Comparison of ENCODE assay signal across 8 cellular contexts in genomic region chrX:102599084-102599949, GRCh38. TPM values are rescaled to one million over a fixed set of nuclear protein-coding genes. Genes with fewer than 3 reads are reported as not detected.
DNase-seq lines count a peak whose midpoint lies in the region; TF ChIP-seq lines count a peak whose summit lies in the region.

TSS of gene ARMCX5 (plus strand) at chrX:102599515. CDS start at chrX:102602142, 2,627 bp downstream.

- no peak within 1 kb of the TSS for H4K91ac ChIP-seq in H9 (ENCODE audit: insufficient read length, low read depth, low read length)

- H4K8ac ChIP-seq in H9 (replicated peaks; ENCODE audit: insufficient read length, low read depth, low read length): no peak within 1 kb of the TSS

- no peak within 1 kb of the TSS for H3T11ph ChIP-seq in H9 (ENCODE audit: low read length)

- peak within 1 kb of the TSS; percentile 47 for H4K5ac ChIP-seq in H9 (ENCODE audit: insufficient read length, low read depth, low read length)

- H2BK120ac ChIP-seq in H9 (ENCODE audit: low read depth, low read length, poor library complexity, severe bottlenecking): no peak within 1 kb of the TSS

- peak within 1 kb of the TSS in 2 of 3 experiments; percentile 98 to 99; a peak in 5 of 7 replicates for H3K27ac Mint-ChIP-seq in H9
- H3K27ac Mint-ChIP-seq in activated naive CD4-positive, alpha-beta T cell treated with anti-CD3 and anti-CD28 coated beads, Interleukin-2, amount 10 ng/mL, durations not matched to agents 7 days and 5 days: peak within 1 kb of the TSS; percentile 78

- no peak for TF ChIP-seq EP300 in suprapubic skin (IDR thresholded peaks at IDR 0.05)

- TF ChIP-seq CTCF in H9 (conservative IDR thresholded peaks at IDR 0.05): no peak; the same call in 2 of the 3 replicates
- no peak for TF ChIP-seq CTCF in MM.1S (IDR thresholded peaks at IDR 0.05; ENCODE audit: low read length)
- no peak for TF ChIP-seq CTCF in suprapubic skin (IDR thresholded peaks at IDR 0.05)

- H3K9me3 ChIP-seq in ES-I3 (ENCODE audit: control insufficient read depth, insufficient read depth, low read length) (no peaks in the 10 kb centered on the region), H9 (ENCODE audit: control insufficient read depth, low read depth, low read length) (peaks cover 45% of the 10 kb centered on the region), MM.1S (replicated peaks; ENCODE audit: insufficient read depth, low read length) (no peaks in the 10 kb centered on the region), suprapubic skin (no peaks in the 10 kb centered on the region)

- H3K9ac ChIP-seq in ES-I3 (ENCODE audit: low read depth, low read length) (peak within 1 kb of the TSS; percentile 79), H9 (ENCODE audit: extremely low read depth, insufficient read length, low read length) (peak within 1 kb of the TSS; percentile 94), MM.1S (ENCODE audit: low read length) (peak within 1 kb of the TSS; percentile 21; the same call in 1 of the 2 replicates)

- peak in 1 of 2 donors; percentile 42 for TF ChIP-seq POLR2A in suprapubic skin (IDR thresholded peaks at IDR 0.05)

- H3K27me3 ChIP-seq in H9 (ENCODE audit: insufficient read depth, low read length) (no peaks in the 10 kb centered on the region), MM.1S (replicated peaks; ENCODE audit: insufficient read depth, low read length) (no peaks in the 10 kb centered on the region), suprapubic skin (no peaks in the 10 kb centered on the region)

- H3K36me3 ChIP-seq in ES-I3 (ENCODE audit: insufficient read depth, low read length): no peaks in the 10 kb centered on the region
- H3K36me3 ChIP-seq in MM.1S (replicated peaks; ENCODE audit: insufficient read depth, low read length): no peaks in the 10 kb centered on the region
- no peaks in the 10 kb centered on the region for H3K36me3 ChIP-seq in suprapubic skin

- H3K56ac ChIP-seq in H9 (ENCODE audit: insufficient read length, low read depth, low read length): no peak within 1 kb of the TSS

- H4K20me1 ChIP-seq in H9 (ENCODE audit: control insufficient read depth, insufficient read depth, insufficient read length) (no peaks in the 10 kb centered on the region), MM.1S (ENCODE audit: insufficient read depth, low read length) (no peaks in the 10 kb centered on the region)

- no peaks in the 10 kb centered on the region for H3K79me2 ChIP-seq in H9 (ENCODE audit: insufficient read depth, low read length)
- no peaks in the 10 kb centered on the region for H3K79me2 ChIP-seq in MM.1S (ENCODE audit: low read length)

- H3K4me3 Mint-ChIP-seq in H9: peak within 1 kb of the TSS; percentile 98
- peak within 1 kb of the TSS; percentile 93 for H3K4me3 Mint-ChIP-seq in activated naive CD4-positive, alpha-beta T cell treated with anti-CD3 and anti-CD28 coated beads, Interleukin-2, amount 10 ng/mL, durations not matched to agents 7 days and 5 days

- no peak within 1 kb of the TSS for H2BK5ac ChIP-seq in H9 (ENCODE audit: insufficient read length, low read length)

- no peaks in the 10 kb centered on the region for H3K79me1 ChIP-seq in H9 (ENCODE audit: insufficient read depth, low read depth, low read length, poor library complexity, severe bottlenecking)

- peaks cover 14 to 26% (median 16%) of the 10 kb centered on the region in 3 experiments for H3K36me3 Mint-ChIP-seq in H9 (ENCODE audit: insufficient read depth in 1 of 3, low read depth in 3 of 3)
- H3K36me3 Mint-ChIP-seq in activated naive CD4-positive, alpha-beta T cell treated with anti-CD3 and anti-CD28 coated beads, Interleukin-2, amount 10 ng/mL, durations not matched to agents 7 days and 5 days: peaks cover 8% of the 10 kb centered on the region

- H2AFZ ChIP-seq in H9 (ENCODE audit: low read length): no peak within 1 kb of the TSS
- H2AFZ ChIP-seq in MM.1S (ENCODE audit: low read length): peak within 1 kb of the TSS; percentile 67

- H3K23me2 ChIP-seq in H9 (ENCODE audit: insufficient read length, low read depth, low read length, poor library complexity, severe bottlenecking): no peaks in the 10 kb centered on the region

- H3K4me1 ChIP-seq in ES-I3 (ENCODE audit: insufficient read depth, low read length): no peaks in the 10 kb centered on the region
- H3K4me1 ChIP-seq in H9 (ENCODE audit: insufficient read depth, low read length): no peaks in the 10 kb centered on the region
- H3K4me1 ChIP-seq in MM.1S (ENCODE audit: low read length): no peaks in the 10 kb centered on the region
- peaks cover 6% of the 10 kb centered on the region for H3K4me1 ChIP-seq in suprapubic skin

- CTCF ChIA-PET in activated naive CD4-positive, alpha-beta T cell treated with anti-CD3 and anti-CD28 coated beads, Interleukin-2, amount 10 ng/mL, durations not matched to agents 7 days and 5 days (lab: Charles Lee): no interaction called here

- no peak within 1 kb of the TSS for H2AK5ac ChIP-seq in H9 (ENCODE audit: insufficient read length, low read length)

- peak within 1 kb of the TSS; percentile 51 for H3K4me2 ChIP-seq in H9 (ENCODE audit: insufficient read depth, insufficient read length, low read length)
- peak within 1 kb of the TSS; percentile 72 for H3K4me2 ChIP-seq in MM.1S (ENCODE audit: low read depth, low read length)

- H2BK15ac ChIP-seq in H9 (ENCODE audit: low read depth, low read length): no peak within 1 kb of the TSS

- H3K27me3 Mint-ChIP-seq in H9 (ENCODE audit: low read depth): no peaks in the 10 kb centered on the region; the same call in 1 of the 2 replicates
- no peaks in the 10 kb centered on the region for H3K27me3 Mint-ChIP-seq in activated naive CD4-positive, alpha-beta T cell treated with anti-CD3 and anti-CD28 coated beads, Interleukin-2, amount 10 ng/mL, durations not matched to agents 7 days and 5 days

- H3K4me3 ChIP-seq in MM.1S (ENCODE audit: low read length) (peak within 1 kb of the TSS; percentile 61), suprapubic skin (peak within 1 kb of the TSS; percentile 55)

- no peak within 1 kb of the TSS for H3K23ac ChIP-seq in H9 (ENCODE audit: insufficient read length, low read depth, low read length)

- H3K4ac ChIP-seq in H9 (ENCODE audit: low read depth, low read length): no peak within 1 kb of the TSS

- no CpG with 5 or more reads among the region's 42 CpGs for WGBS in H9 (ENCODE audit: extremely low coverage, insufficient read length, low lambda C conversion rate)
- WGBS in suprapubic skin: 28% methylated on average over 42 of the region's 42 CpGs

- H2BK20ac ChIP-seq in H9 (ENCODE audit: low read depth, low read length, poor library complexity, severe bottlenecking): no peak within 1 kb of the TSS

- H3K27ac ChIP-seq in H9 (ENCODE audit: insufficient read length, low read depth, low read length) (no peak within 1 kb of the TSS), MM.1S (ENCODE audit: low read length) (no peak within 1 kb of the TSS), suprapubic skin (peak within 1 kb of the TSS; percentile 73)

- no peak within 1 kb of the TSS for H2BK12ac ChIP-seq in H9 (ENCODE audit: insufficient read length, low read depth, low read length)

- peak within 1 kb of the TSS; percentile 59 for H3K14ac ChIP-seq in H9 (ENCODE audit: insufficient read depth, low read length)

- H3K18ac ChIP-seq in H9 (ENCODE audit: insufficient read length, low read depth, low read length): peak within 1 kb of the TSS; percentile 45

- H3K9me2 ChIP-seq in MM.1S (replicated peaks; ENCODE audit: insufficient read depth, low read length): no peaks in the 10 kb centered on the region

- peaks cover 50 to 63% of the 10 kb centered on the region in 2 experiments for H3K9me3 Mint-ChIP-seq in H9
- no peaks in the 10 kb centered on the region for H3K9me3 Mint-ChIP-seq in activated naive CD4-positive, alpha-beta T cell treated with anti-CD3 and anti-CD28 coated beads, Interleukin-2, amount 10 ng/mL, durations not matched to agents 7 days and 5 days

- H3K4me1 Mint-ChIP-seq in H9: peaks cover 6 to 8% of the 10 kb centered on the region in 2 experiments; a peak in 2 of 4 replicates
- H3K4me1 Mint-ChIP-seq in activated naive CD4-positive, alpha-beta T cell treated with anti-CD3 and anti-CD28 coated beads, Interleukin-2, amount 10 ng/mL, durations not matched to agents 7 days and 5 days: peaks cover 30% of the 10 kb centered on the region

- H3F3A ChIP-seq in MM.1S (ENCODE audit: insufficient read depth, low read length): no peaks in the 10 kb centered on the region

- DNase-seq in H9 (peak; percentile 68), MM.1S (peak; percentile 50), SIG-M5 treated with dmso at 0.1 percent for 504 hours (lab: John Stamatoyannopoulos, UW; ENCODE audit: unreplicated experiment) (peak; percentile 87), glomerular endothelial cell (ENCODE audit: extremely low read depth, low read depth, low spot score) (peak; percentile 45), non-pigmented ciliary epithelial cell (ENCODE audit: low read depth) (peak; percentile 48), suprapubic skin (ENCODE audit: low spot score in 2 of 2) (peak; percentile 75 to 77)
- DNase-seq in activated naive CD4-positive, alpha-beta T cell treated with anti-CD3 and anti-CD28 coated beads, Interleukin-2, amount 10 ng/mL, durations not matched to agents 7 days and 5 days: peak; percentile 78

RNA-seq across cellular contexts. Expression of gene ARMCX5, which starts in this region (rescaled TPM):
- 14.6 and 17.7 TPM in 2 replicates for total RNA-seq in H9 (2021)
- 8.1 and 11.8 TPM in 2 replicates for total RNA-seq in glomerular endothelial cell
- total RNA-seq in suprapubic skin: 10 to 100 TPM; 18.0 to 26.5 (median 22.1) TPM

Comparison
In these comparisons a context has a peak if more than half of its experiments do, and no peak if none do; other contexts are left out.
1. H3K9ac ChIP-seq: peak in every context shown above with its lines; median percentile 94 in H9; 79 in ES-I3; 21 in MM.1S.